11 cellular contexts compared by ENCODE assay signal in the genomic region with DNA sequence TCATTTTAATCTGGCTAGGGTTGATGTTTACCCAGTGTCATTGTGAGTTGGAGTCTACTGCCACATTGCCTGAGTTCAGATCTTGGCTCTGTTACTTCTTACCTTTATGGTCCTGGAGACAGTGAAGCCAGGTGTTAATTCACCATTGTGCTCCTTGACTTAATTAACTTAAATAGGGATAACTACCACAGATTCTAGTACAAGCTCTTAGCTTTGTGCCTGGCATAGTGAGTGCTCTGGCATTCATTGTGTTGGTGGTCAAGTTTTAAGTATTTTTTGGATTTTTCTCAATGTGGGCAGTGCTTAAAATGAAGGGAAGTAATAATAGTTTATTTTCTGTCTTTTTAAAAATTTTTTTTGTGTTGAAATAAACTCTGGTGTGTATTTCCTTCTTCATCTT. TPM values are rescaled to one million over a fixed set of nuclear protein-coding genes. Genes with fewer than 3 reads are reported as not detected.
DNase-seq lines count a peak whose midpoint lies in the region; ATAC-seq lines count a peak whose summit lies in the region.
"Had no signal": no experiment of that assay in that cellular context is flagged by ENCODE, and none has a peak within 500 bp of the region (broad histone marks: within the 10 kb centered on the region; RNA-seq: fewer than 3 reads in every experiment).

No MANE protein-coding gene starts in this region.

- H3K9me3 Mint-ChIP-seq in stimulated activated naive CD8-positive, alpha-beta T cell treated with anti-CD3 and anti-CD28 coated beads, Interleukin-15, Interleukin-2, amounts not matched to agents 100 ng/mL and 50 ng/mL, for 24 hours, result no peaks in the 10 kb centered on the region
- no peaks in the 10 kb centered on the region for H3K9me3 Mint-ChIP-seq in activated naive CD8-positive, alpha-beta T cell treated with anti-CD3 and anti-CD28 coated beads for 36 hours
- H3K9me3 Mint-ChIP-seq in memory B cell, result no peaks in the 10 kb centered on the region

- peak overlapping the region; percentile 98 for H3K4me3 Mint-ChIP-seq in stimulated activated naive CD8-positive, alpha-beta T cell treated with anti-CD3 and anti-CD28 coated beads, Interleukin-15, Interleukin-2, amounts not matched to agents 100 ng/mL and 50 ng/mL, for 24 hours
- H3K4me3 Mint-ChIP-seq in activated naive CD8-positive, alpha-beta T cell treated with anti-CD3 and anti-CD28 coated beads for 36 hours, result peak overlapping the region; percentile 73
- peak overlapping the region; percentile 67 for H3K4me3 Mint-ChIP-seq in memory B cell

- no peak for DNase-seq in stimulated activated naive CD8-positive, alpha-beta T cell treated with anti-CD3 and anti-CD28 coated beads, Interleukin-15, Interleukin-2, amounts not matched to agents 100 U/mL and 50 U/mL, for 24 hours
- no peak for DNase-seq in activated naive CD8-positive, alpha-beta T cell treated with anti-CD3 and anti-CD28 coated beads for 36 hours
- DNase-seq in memory B cell (ENCODE audit: low spot score in 2 of 2) (no peak), H4 (ENCODE audit: low spot score) (no peak), activated gamma-delta T cell (lab: John Stamatoyannopoulos, UW) (no peak), Kasumi-1 (lab: John Stamatoyannopoulos, UW) (no peak)
- DNase-seq: foreskin fibroblast, NCI-H774, tibial artery had no signal

- no peak for ATAC-seq in stimulated activated naive CD8-positive, alpha-beta T cell treated with anti-CD3 and anti-CD28 coated beads, Interleukin-15, Interleukin-2, amounts not matched to agents 100 U/mL and 50 U/mL, for 24 hours
- ATAC-seq in memory B cell (ENCODE audit: low read depth) (no peak), esophagus mucosa (no peak)

- peaks cover 75% of the 10 kb centered on the region for H3K4me1 Mint-ChIP-seq in stimulated activated naive CD8-positive, alpha-beta T cell treated with anti-CD3 and anti-CD28 coated beads, Interleukin-15, Interleukin-2, amounts not matched to agents 100 ng/mL and 50 ng/mL, for 24 hours (ENCODE audit: low read depth)
- peaks cover 60% of the 10 kb centered on the region for H3K4me1 Mint-ChIP-seq in activated naive CD8-positive, alpha-beta T cell treated with anti-CD3 and anti-CD28 coated beads for 36 hours
- H3K4me1 Mint-ChIP-seq in memory B cell, result peaks cover 62% of the 10 kb centered on the region

- peak overlapping the region; percentile 50 for H3K27ac Mint-ChIP-seq in stimulated activated naive CD8-positive, alpha-beta T cell treated with anti-CD3 and anti-CD28 coated beads, Interleukin-15, Interleukin-2, amounts not matched to agents 100 ng/mL and 50 ng/mL, for 24 hours
- peak overlapping the region; percentile 17 for H3K27ac Mint-ChIP-seq in activated naive CD8-positive, alpha-beta T cell treated with anti-CD3 and anti-CD28 coated beads for 36 hours
- H3K27ac Mint-ChIP-seq in memory B cell, result peak overlapping the region; percentile 60

- H3K36me3 Mint-ChIP-seq in stimulated activated naive CD8-positive, alpha-beta T cell treated with anti-CD3 and anti-CD28 coated beads, Interleukin-15, Interleukin-2, amounts not matched to agents 100 ng/mL and 50 ng/mL, for 24 hours (ENCODE audit: low read depth), result peaks cover 79% of the 10 kb centered on the region
- H3K36me3 Mint-ChIP-seq in activated naive CD8-positive, alpha-beta T cell treated with anti-CD3 and anti-CD28 coated beads for 36 hours, result peaks cover 71% of the 10 kb centered on the region
- H3K36me3 Mint-ChIP-seq in memory B cell, result peaks cover 39% of the 10 kb centered on the region

- H3K27me3 Mint-ChIP-seq in stimulated activated naive CD8-positive, alpha-beta T cell treated with anti-CD3 and anti-CD28 coated beads, Interleukin-15, Interleukin-2, amounts not matched to agents 100 ng/mL and 50 ng/mL, for 24 hours, result no peaks in the 10 kb centered on the region
- peaks cover 4% of the 10 kb centered on the region for H3K27me3 Mint-ChIP-seq in activated naive CD8-positive, alpha-beta T cell treated with anti-CD3 and anti-CD28 coated beads for 36 hours
- H3K27me3 Mint-ChIP-seq in memory B cell, result no peaks in the 10 kb centered on the region

RNA-seq across cellular contexts. Expression of a gene that starts 4.6 kb away (rescaled TPM):
- 10 to 100 TPM; 64.5 to 65.5 TPM for total RNA-seq in activated naive CD8-positive, alpha-beta T cell treated with anti-CD3 and anti-CD28 coated beads for 36 hours
- total RNA-seq in H4 (2014; rRNA removed; shearing (Covaris generic)), result 37.0 and 45.7 TPM in 2 replicates
- 50.1 TPM for total RNA-seq in esophagus mucosa
